Comparison of ENCODE assay signal across 26 cellular contexts in genomic region chr21:28160378-28160777, GRCh38.
DNase-seq lines count a peak whose midpoint lies in the region; ATAC-seq and TF ChIP-seq lines count a peak whose summit lies in the region.
"Had no signal": no experiment of that assay in that cellular context is flagged by ENCODE, and none has a peak within 500 bp of the region (broad histone marks: within the 10 kb centered on the region; RNA-seq: fewer than 3 reads in every experiment).

No MANE protein-coding gene starts in this region.

- H3K4me3 ChIP-seq in AG10803 (ENCODE audit: low read length) (no peak overlapping the region), choroid plexus epithelial cell (ENCODE audit: low read depth, low read length) (no peak overlapping the region)
- H3K4me3 ChIP-seq: upper lobe of right lung had no signal

- DNase-seq in AG10803 (ENCODE audit: low read depth) (peak; percentile 71), choroid plexus epithelial cell (ENCODE audit: low read depth) (peak; percentile 13), iris pigment epithelial cell (ENCODE audit: low read depth) (peak; percentile 10), renal cortical epithelial cell (ENCODE audit: low read depth) (peak; percentile 97), NCI-H82 treated with DMSO at 0.1 percent for 48 hours (lab: John Stamatoyannopoulos, UW; ENCODE audit: unreplicated experiment) (no peak)
- no peak for DNase-seq in activated naive CD4-positive, alpha-beta T cell treated with anti-CD3 and anti-CD28 coated beads, Interleukin-2, amount 50 U/mL, for 72 hours (ENCODE audit: low spot score in 2 of 2)
- DNase-seq: ACHN; activated CD4-positive, alpha-beta T cell treated with anti-CD3 and anti-CD28 coated beads for 48 hours; activated naive CD4-positive, alpha-beta T cell treated with anti-CD3 and anti-CD28 coated beads, Interleukin-2, amount 10 ng/mL, durations not matched to agents 7 days and 5 days; activated T-cell treated with anti-CD3 and anti-CD28 coated beads, Interleukin-2, amount 50 U/mL, for 48 hours; anterior cingulate cortex; caudate nucleus; EL; islet precursor cell; NCI-H1048; NCI-H187; NCI-H2171 treated with DMSO at 0.1 percent for 48 hours; NCI-H524; SK-N-SH; small intestine; stimulated activated CD4-positive, alpha-beta T cell treated with anti-CD3 and anti-CD28 coated beads, Interleukin-1b, Interleukin-23, amount 100 ng/mL, for 48 hours; upper lobe of right lung had no signal

- H3K9me3 Mint-ChIP-seq in activated naive CD4-positive, alpha-beta T cell treated with anti-CD3 and anti-CD28 coated beads, Interleukin-2, amount 50 U/mL, for 72 hours, result peaks cover 0 to 7% of the 10 kb centered on the region in 2 donors

- no peak for ATAC-seq in HG02763 (IDR thresholded peaks at IDR 0.05; ENCODE audit: unreplicated experiment)
- ATAC-seq in GM21423 (IDR thresholded peaks at IDR 0.05; ENCODE audit: unreplicated experiment), result no peak
- no peak for ATAC-seq in activated naive CD4-positive, alpha-beta T cell treated with anti-CD3 and anti-CD28 coated beads, Interleukin-2, amount 50 U/mL, for 72 hours
- ATAC-seq: upper lobe of right lung had no signal

- TF ChIP-seq CTCF in AG10803 (conservative IDR thresholded peaks at IDR 0.05; ENCODE audit: low read length) (no peak), choroid plexus epithelial cell (conservative IDR thresholded peaks at IDR 0.05; ENCODE audit: low read depth, low read length) (no peak)

- no peak overlapping the region for H3K27ac Mint-ChIP-seq in activated naive CD4-positive, alpha-beta T cell treated with anti-CD3 and anti-CD28 coated beads, Interleukin-2, amount 50 U/mL, for 72 hours
- H3K27ac Mint-ChIP-seq: activated naive CD4-positive, alpha-beta T cell treated with anti-CD3 and anti-CD28 coated beads, Interleukin-2, amount 10 ng/mL, durations not matched to agents 7 days and 5 days; CD14-positive monocyte; progenitor cell of endocrine pancreas had no signal

- no peaks in the 10 kb centered on the region for H3K36me3 Mint-ChIP-seq in activated naive CD4-positive, alpha-beta T cell treated with anti-CD3 and anti-CD28 coated beads, Interleukin-2, amount 50 U/mL, for 72 hours
- H3K36me3 Mint-ChIP-seq: activated naive CD4-positive, alpha-beta T cell treated with anti-CD3 and anti-CD28 coated beads, Interleukin-2, amount 10 ng/mL, durations not matched to agents 7 days and 5 days; CD14-positive monocyte had no signal

Comparison
In these comparisons a context has a peak if more than half of its experiments do, and no peak if none do; other contexts are left out.
1. DNase-seq: peak in AG10803 (single experiment), choroid plexus epithelial cell (single experiment), iris pigment epithelial cell (single experiment) and renal cortical epithelial cell (single experiment); none in NCI-H82 treated with DMSO at 0.1 percent for 48 hours (single experiment) and activated naive CD4-positive, alpha-beta T cell treated with anti-CD3 and anti-CD28 coated beads, Interleukin-2, amount 50 U/mL, for 72 hours (0 of 2).